Comparison of ENCODE assay signal across 10 cellular contexts in genomic region chr11:130118636-130119387, GRCh38. TPM values are rescaled to one million over a fixed set of nuclear protein-coding genes. Genes with fewer than 3 reads are reported as not detected.
DNase-seq lines count a peak whose midpoint lies in the region; ATAC-seq and TF ChIP-seq lines count a peak whose summit lies in the region.
"Had no signal": no experiment of that assay in that cellular context is flagged by ENCODE, and none has a peak within 500 bp of the region (broad histone marks: within the 10 kb centered on the region; RNA-seq: fewer than 3 reads in every experiment).

No MANE protein-coding gene starts in this region.

- TF ChIP-seq EP300 in upper lobe of left lung (IDR thresholded peaks at IDR 0.05), result no peak

- peak; percentile 79 for ATAC-seq in GM18870 (IDR thresholded peaks at IDR 0.05; ENCODE audit: unreplicated experiment)
- ATAC-seq in GM21825 (IDR thresholded peaks at IDR 0.05; ENCODE audit: unreplicated experiment), result peak; percentile 76
- peak; percentile 75 for ATAC-seq in naive thymus-derived CD4-positive, alpha-beta T cell
- no peak for ATAC-seq in upper lobe of left lung (ENCODE audit: low FRiP score in 2 of 2)

- H3K27ac Mint-ChIP-seq in naive thymus-derived CD4-positive, alpha-beta T cell, result no peak overlapping the region

- H3K9me3 Mint-ChIP-seq in naive thymus-derived CD4-positive, alpha-beta T cell, result no peaks in the 10 kb centered on the region

- H3K36me3 Mint-ChIP-seq in naive thymus-derived CD4-positive, alpha-beta T cell, result peaks cover 12 to 27% (median 21%) of the 10 kb centered on the region in 5 donors

- H3K27me3 Mint-ChIP-seq in naive thymus-derived CD4-positive, alpha-beta T cell, result peaks cover 0 to 20% (median 0%) of the 10 kb centered on the region in 5 donors

- H3K27ac ChIP-seq in naive thymus-derived CD4-positive, alpha-beta T cell (ENCODE audit: low read depth, low read length), result no peak overlapping the region
- no peak overlapping the region for H3K27ac ChIP-seq in upper lobe of left lung

- no peak overlapping the region for H3K4me3 ChIP-seq in naive thymus-derived CD4-positive, alpha-beta T cell (ENCODE audit: low read length)
- no peak overlapping the region for H3K4me3 ChIP-seq in upper lobe of left lung

- TF ChIP-seq POLR2A in upper lobe of left lung (IDR thresholded peaks at IDR 0.05), result no peak

- no peak for TF ChIP-seq CTCF in upper lobe of left lung (IDR thresholded peaks at IDR 0.05)

- H3K4me1 ChIP-seq in naive thymus-derived CD4-positive, alpha-beta T cell (ENCODE audit: control insufficient read depth in 2 of 2, insufficient read depth in 2 of 2, low read length in 2 of 2), result peaks cover 14 to 31% of the 10 kb centered on the region in 2 donors
- H3K4me1 ChIP-seq in upper lobe of left lung, result peaks cover 20 to 47% (median 35%) of the 10 kb centered on the region in 4 donors

- DNase-seq in NAMALWA (ENCODE audit: low spot score) (peak; percentile 40), dermis blood vessel endothelial cell (no peak), upper lobe of left lung (no peak), DMS79 (lab: John Stamatoyannopoulos, UW) (no peak), SKM-1 treated with dmso at 0.1 percent for 144 hours (lab: John Stamatoyannopoulos, UW; ENCODE audit: unreplicated experiment) (no peak)
- peak in 5 of 9 donors; percentile 5 to 36 (median 21) for DNase-seq in naive thymus-derived CD4-positive, alpha-beta T cell

- WGBS in upper lobe of left lung, 2 donors, result 66 to 84% methylated on average over 9 of the region's 9 CpGs

- peaks cover 25 to 51% (median 43%) of the 10 kb centered on the region in 7 donors for H3K4me1 Mint-ChIP-seq in naive thymus-derived CD4-positive, alpha-beta T cell

- H3K36me3 ChIP-seq in naive thymus-derived CD4-positive, alpha-beta T cell (ENCODE audit: control insufficient read depth in 2 of 3, insufficient read depth in 3 of 3, low read length in 3 of 3), result peaks cover 0 to 17% (median 0%) of the 10 kb centered on the region in 3 experiments
- peaks cover 0 to 27% (median 14%) of the 10 kb centered on the region in 4 donors for H3K36me3 ChIP-seq in upper lobe of left lung

- POLR2A ChIA-PET in naive thymus-derived CD4-positive, alpha-beta T cell (lab: Charles Lee), result interaction anchor here (1.3 to 2.7 kb wide), 3 partner anchors 14 to 118 kb away, joined by 4 to 11 read pairs (median 6); partner anchors contain the start of gene PRDM10

- no peaks in the 10 kb centered on the region for H3K9me3 ChIP-seq in naive thymus-derived CD4-positive, alpha-beta T cell (ENCODE audit: control insufficient read depth in 2 of 3, low read length in 3 of 3)
- no peaks in the 10 kb centered on the region for H3K9me3 ChIP-seq in upper lobe of left lung

- CTCF ChIA-PET in naive thymus-derived CD4-positive, alpha-beta T cell (lab: Charles Lee), result interaction anchor here (1.2 to 2.1 kb wide), 3 partner anchors 12 to 48 kb away, joined by 3 to 6 read pairs (median 5); no protein-coding TSS in a partner anchor

- H3K4me3 Mint-ChIP-seq in naive thymus-derived CD4-positive, alpha-beta T cell, result peak overlapping the region in 9 of 10 donors; percentile 4 to 72 (median 40)

- intact Hi-C loops in naive thymus-derived CD4-positive, alpha-beta T cell (cut with micrococcal nuclease), result loop anchor here in 1 of 2 donors (1.0 kb wide), 1 partner anchor 50 kb away; the partner anchor contains the start of gene APLP2

- no peaks in the 10 kb centered on the region for H3K27me3 ChIP-seq in naive thymus-derived CD4-positive, alpha-beta T cell (ENCODE audit: control insufficient read depth in 2 of 2, insufficient read depth in 2 of 2, low read length in 2 of 2)
- no peaks in the 10 kb centered on the region for H3K27me3 ChIP-seq in upper lobe of left lung

RNA-seq across cellular contexts. Expression of gene ST14, which starts 40.8 kb away (rescaled TPM):
- 1 to 10 TPM in 2 of 5 experiments, under 1 TPM in 2, not detected in 1; 0.49 to 8.8 (median 0.93) TPM for total RNA-seq in naive thymus-derived CD4-positive, alpha-beta T cell
- polyA plus RNA-seq in naive thymus-derived CD4-positive, alpha-beta T cell, result under 1 TPM in 1 of 2 donors, not detected in 1; 0.05 TPM
- total RNA-seq in dermis blood vessel endothelial cell (0.14 and 0.34 TPM in 2 replicates), upper lobe of left lung (100 to 1,000 TPM in 1 of 6 donors, 10 to 100 TPM in 5; 49.2 to 105 (median 72.1) TPM)
- total RNA-seq: frontal cortex, NCI-H460 had no signal

RNA-seq across cellular contexts. Expression of gene APLP2, which starts 49.1 kb away (rescaled TPM):
- 100 to 1,000 TPM in 1 of 5 experiments, 10 to 100 TPM in 4; 26.6 to 172 (median 51.5) TPM for total RNA-seq in naive thymus-derived CD4-positive, alpha-beta T cell
- 10 to 100 TPM; 33.2 to 43.0 TPM for polyA plus RNA-seq in naive thymus-derived CD4-positive, alpha-beta T cell
- 986 and 1,136 TPM in 2 replicates for total RNA-seq in dermis blood vessel endothelial cell
- total RNA-seq in upper lobe of left lung, result 100 to 1,000 TPM; 249 to 939 (median 653) TPM

Comparison
In these comparisons a context has a peak if more than half of its experiments do, and no peak if none do; other contexts are left out.
1. ATAC-seq: peak in GM18870 (single experiment), GM21825 (single experiment) and naive thymus-derived CD4-positive, alpha-beta T cell (single experiment); none in upper lobe of left lung (0 of 2).
2. DNase-seq: peak in NAMALWA (single experiment) and naive thymus-derived CD4-positive, alpha-beta T cell (5 of 9); none in dermis blood vessel endothelial cell (single experiment), upper lobe of left lung (0 of 2), DMS79 (single experiment) and SKM-1 treated with dmso at 0.1 percent for 144 hours (single experiment).
3. RNA of gene ST14, which starts 40.8 kb away (total RNA-seq): 49.2 to 105 TPM in upper lobe of left lung; 0.49 to 8.8 TPM in naive thymus-derived CD4-positive, alpha-beta T cell and 0.14 to 0.34 TPM in dermis blood vessel endothelial cell; every median in the first group is over 4 times any median in the second.